In genomic region chr17:19744922-19745757, GRCh38 we compare ENCODE assay signal across 8 cellular contexts. TPM values are rescaled to one million over a fixed set of nuclear protein-coding genes. Genes with fewer than 3 reads are reported as not detected.
A peak's percentile ranks its signal among the peaks of the same experiment; 100 is the strongest.
DNase-seq lines count a peak whose midpoint lies in the region; ATAC-seq and TF ChIP-seq lines count a peak whose summit lies in the region.

No MANE protein-coding gene starts in this region.

- peaks cover 0 to 10% (median 4%) of the 10 kb centered on the region in 4 donors for H3K4me1 Mint-ChIP-seq in CD4-positive, CD25-positive, alpha-beta regulatory T cell
- H3K4me1 Mint-ChIP-seq in nephron progenitor cell = peaks cover 22% of the 10 kb centered on the region

- no peaks in the 10 kb centered on the region for H3K9me3 ChIP-seq in CD4-positive, CD25-positive, alpha-beta regulatory T cell (ENCODE audit: control insufficient read depth in 2 of 2, low read length in 2 of 2)
- no peaks in the 10 kb centered on the region for H3K9me3 ChIP-seq in HEK293 (ENCODE audit: control insufficient read depth, insufficient read depth, low read depth, low read length)

- CTCF ChIA-PET in HEK293 (lab: Yijun Ruan, JAX) = interaction anchor here (0.6 to 7.3 kb wide), 31 partner anchors 10 to 424 kb away, joined by 3 to 80 read pairs (median 4); partner anchors contain the start of gene ALDH3A2

- POLR2A ChIA-PET in HEK293 (lab: Yijun Ruan, JAX) = interaction anchor here (0.6 to 2.3 kb wide), 13 partner anchors 10 to 368 kb away, joined by 3 to 22 read pairs (median 4); partner anchors contain the start of genes ALDH3A2 and SLC47A1

- no peak overlapping the region for H3K27ac ChIP-seq in CD4-positive, CD25-positive, alpha-beta regulatory T cell (ENCODE audit: insufficient read depth, low read length, poor library complexity, severe bottlenecking)
- H3K27ac ChIP-seq in HEK293 (ENCODE audit: extremely low read depth, low read depth, low read length) = no peak overlapping the region; the same call in 1 of the 2 replicates

- H3K4me3 ChIP-seq in CD4-positive, CD25-positive, alpha-beta regulatory T cell (ENCODE audit: low read depth, low read length) = no peak overlapping the region
- peak overlapping the region; percentile 35 for H3K4me3 ChIP-seq in HEK293 (ENCODE audit: low read depth, low read length)
- peak overlapping the region; percentile 40 for H3K4me3 ChIP-seq in fibroblast of villous mesenchyme (ENCODE audit: low read depth, low read length)

- ATAC-seq in CD4-positive, CD25-positive, alpha-beta regulatory T cell (ENCODE audit: low read depth in 2 of 2) = peak; percentile 83 to 86

- no peaks in the 10 kb centered on the region for H3K9me3 Mint-ChIP-seq in CD4-positive, CD25-positive, alpha-beta regulatory T cell
- H3K9me3 Mint-ChIP-seq in nephron progenitor cell = no peaks in the 10 kb centered on the region

- peak overlapping the region; percentile 35 to 66 (median 54) for H3K4me3 Mint-ChIP-seq in CD4-positive, CD25-positive, alpha-beta regulatory T cell
- H3K4me3 Mint-ChIP-seq in nephron progenitor cell = peak overlapping the region; percentile 64

- peaks cover 8% of the 10 kb centered on the region for H3K27me3 Mint-ChIP-seq in CD4-positive, CD25-positive, alpha-beta regulatory T cell
- H3K27me3 Mint-ChIP-seq in nephron progenitor cell (ENCODE audit: low read depth, poor library complexity) = peaks cover 33% of the 10 kb centered on the region

- TF ChIP-seq CTCF in HEK293 (tag by site-specific recombination; IDR thresholded peaks at IDR 0.05) (peak; percentile 74), fibroblast of villous mesenchyme (IDR thresholded peaks at IDR 0.05; ENCODE audit: insufficient read depth, low read depth, low read length) (peak; percentile 80), nephron progenitor cell (IDR thresholded peaks at IDR 0.05) (peak; percentile 96)

- H3K27me3 ChIP-seq in CD4-positive, CD25-positive, alpha-beta regulatory T cell (ENCODE audit: control insufficient read depth, insufficient read depth, low read length) = no peaks in the 10 kb centered on the region

- H3K27ac Mint-ChIP-seq in CD4-positive, CD25-positive, alpha-beta regulatory T cell = peak overlapping the region in 1 of 3 donors; percentile 36
- no peak overlapping the region for H3K27ac Mint-ChIP-seq in nephron progenitor cell

- DNase-seq in CD4-positive, CD25-positive, alpha-beta regulatory T cell = peak; percentile 70 to 84 (median 81)
- DNase-seq in OCI-M1 (lab: John Stamatoyannopoulos, UW) = peak; percentile 60
- peak; percentile 71 for DNase-seq in activated effector memory CD4-positive, alpha-beta T cell treated with Interleukin-2 at 50 U/mL for 16 hours
- peak; percentile 72 for DNase-seq in fibroblast of villous mesenchyme (ENCODE audit: low read depth)
- peak; percentile 99 for DNase-seq in nephron progenitor cell
- DNase-seq in stimulated activated naive CD4-positive, alpha-beta T cell (lab: John Stamatoyannopoulos, UW) = peak; percentile 68 to 86 (median 80)
- no peak for DNase-seq in DMS114 treated with DMSO at 0.1 percent for 48 hours (lab: John Stamatoyannopoulos, UW; ENCODE audit: unreplicated experiment)

- H3K4me1 ChIP-seq in CD4-positive, CD25-positive, alpha-beta regulatory T cell (ENCODE audit: control insufficient read depth, insufficient read depth, low read length, poor library complexity, severe bottlenecking) = peaks cover 5% of the 10 kb centered on the region
- peaks cover 3% of the 10 kb centered on the region; the same call in 1 of the 2 replicates for H3K4me1 ChIP-seq in HEK293 (ENCODE audit: control insufficient read depth, insufficient read depth, low read length)

- H3K36me3 Mint-ChIP-seq in CD4-positive, CD25-positive, alpha-beta regulatory T cell = no peaks in the 10 kb centered on the region
- H3K36me3 Mint-ChIP-seq in nephron progenitor cell (ENCODE audit: low read depth) = no peaks in the 10 kb centered on the region

- no peaks in the 10 kb centered on the region for H3K36me3 ChIP-seq in CD4-positive, CD25-positive, alpha-beta regulatory T cell (ENCODE audit: control insufficient read depth, insufficient read depth, low read length)
- H3K36me3 ChIP-seq in HEK293 (ENCODE audit: control insufficient read depth in 2 of 2, insufficient read depth in 1 of 2, low read length in 2 of 2) = no peaks in the 10 kb centered on the region

TF ChIP-seq in HEK293, 187 proteins besides CTCF, POLR2A, EP300 and RAD21:
- TF ChIP-seq ZNF629 (tag by site-specific recombination; IDR thresholded peaks at IDR 0.05) (no peak), ZNF449 (tag by site-specific recombination; IDR thresholded peaks at IDR 0.05) (peak; percentile 67; the same call in 1 of the 2 replicates), ZBTB26 (tag by site-specific recombination; optimal IDR thresholded peaks at IDR 0.05) (peak; percentile 75), ZNF335 (tag by site-specific recombination; conservative IDR thresholded peaks at IDR 0.05) (peak; percentile 42), ZBTB8A (tag by site-specific recombination; IDR thresholded peaks at IDR 0.05) (peak; percentile 59; the same call in 1 of the 2 replicates), KLF1 (tag by site-specific recombination; IDR thresholded peaks at IDR 0.05) (peak; percentile 54; the same call in 1 of the 2 replicates), ZSCAN30 (tag by site-specific recombination; IDR thresholded peaks at IDR 0.05) (peak; percentile 63; the same call in 1 of the 2 replicates), PRDM10 (tag by site-specific recombination; IDR thresholded peaks at IDR 0.05) (no peak), PBX3 (CRISPR knock-in tag; IDR thresholded peaks at IDR 0.05) (0 out of 2 replicates have a peak, but pooled peaks have one; percentile 13)

RNA-seq across cellular contexts. Expression of gene ALDH3A1, which starts 3.0 kb away (rescaled TPM):
- not detected for total RNA-seq in CD4-positive, CD25-positive, alpha-beta regulatory T cell
- under 1 TPM in 1 of 4 donors, not detected in 3; 0.14 TPM for polyA plus RNA-seq in CD4-positive, CD25-positive, alpha-beta regulatory T cell
- not detected in 2 replicates for total RNA-seq in fibroblast of villous mesenchyme

RNA-seq across cellular contexts. Expression of gene SLC47A2, which starts 28.8 kb away (rescaled TPM):
- not detected for total RNA-seq in CD4-positive, CD25-positive, alpha-beta regulatory T cell
- polyA plus RNA-seq in CD4-positive, CD25-positive, alpha-beta regulatory T cell = not detected
- total RNA-seq in fibroblast of villous mesenchyme = not detected in 2 replicates
